ENCODE assay signal across 13 cellular contexts in the genomic region with DNA sequence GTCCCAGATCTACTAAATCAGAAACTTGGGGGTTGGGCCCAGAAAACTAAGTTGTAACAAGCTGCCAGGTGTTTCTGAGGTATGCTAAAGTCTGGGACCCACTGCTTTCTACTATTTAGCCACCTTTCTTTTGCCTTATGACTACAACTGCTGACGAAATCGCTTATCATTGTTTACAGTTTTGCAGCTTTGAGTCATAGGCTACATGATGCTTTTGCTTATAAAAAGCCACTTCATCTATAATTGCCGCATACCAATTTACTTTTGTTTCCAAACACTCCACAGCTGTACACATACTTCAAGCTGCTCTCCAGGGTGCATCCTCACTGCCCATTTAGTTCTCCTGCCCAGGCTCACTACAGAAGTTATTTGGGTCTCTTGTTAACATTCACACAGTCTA.
A peak's percentile ranks its signal among the peaks of the same experiment; 100 is the strongest.
DNase-seq lines count a peak whose midpoint lies in the region; ATAC-seq, FAIRE-seq and TF ChIP-seq lines count a peak whose summit lies in the region.
"Had no signal": no experiment of that assay in that cellular context is flagged by ENCODE, and none has a peak within 500 bp of the region (broad histone marks: within the 10 kb centered on the region; RNA-seq: fewer than 3 reads in every experiment).

No MANE protein-coding gene starts in this region.

- no peaks in the 10 kb centered on the region for H3K9me3 Mint-ChIP-seq in activated CD8-positive, alpha-beta T cell treated with anti-CD3 and anti-CD28 coated beads for 36 hours

- no peak for TF ChIP-seq CTCF in AG09309 (IDR thresholded peaks at IDR 0.05; ENCODE audit: control insufficient read depth, insufficient read depth, low read depth, low read length, missing control alignments)
- no peak for TF ChIP-seq CTCF in HEK293 (tag by site-specific recombination; IDR thresholded peaks at IDR 0.05)
- no peak for TF ChIP-seq CTCF in bronchial epithelial cell (IDR thresholded peaks at IDR 0.05; ENCODE audit: insufficient read depth, low read length, severe bottlenecking)
- no peak for TF ChIP-seq CTCF in activated CD8-positive, alpha-beta T cell treated with anti-CD3 and anti-CD28 coated beads for 36 hours (IDR thresholded peaks at IDR 0.05)

- H3K9me3 ChIP-seq in HEK293 (ENCODE audit: control insufficient read depth, insufficient read depth, low read depth, low read length) = no peaks in the 10 kb centered on the region
- H3K9me3 ChIP-seq: BE2C, HAP-1, left ventricle myocardium inferior had no signal

- intact Hi-C loops in activated CD8-positive, alpha-beta T cell treated with anti-CD3 and anti-CD28 coated beads for 36 hours (cut with micrococcal nuclease) = no loop called here

- POLR2A ChIA-PET in HEK293 (lab: Yijun Ruan, JAX) = no interaction called here
- POLR2A ChIA-PET in activated CD8-positive, alpha-beta T cell treated with anti-CD3 and anti-CD28 coated beads for 36 hours (lab: Charles Lee) = no interaction called here

- peaks cover 6% of the 10 kb centered on the region; the same call in 1 of the 2 replicates for H3K4me1 ChIP-seq in HEK293 (ENCODE audit: control insufficient read depth, insufficient read depth, low read length)
- H3K4me1 ChIP-seq: BE2C, HAP-1, left ventricle myocardium inferior had no signal

- H3K4me1 Mint-ChIP-seq in activated CD8-positive, alpha-beta T cell treated with anti-CD3 and anti-CD28 coated beads for 36 hours (ENCODE audit: low read depth) = peaks cover 27% of the 10 kb centered on the region

- H3K36me3 Mint-ChIP-seq in activated CD8-positive, alpha-beta T cell treated with anti-CD3 and anti-CD28 coated beads for 36 hours (ENCODE audit: low read depth) = no peaks in the 10 kb centered on the region

- peak; percentile 16 for DNase-seq in AG09309 (ENCODE audit: low read depth)
- DNase-seq in NCI-H345 treated with DMSO at 0.1 percent for 48 hours (lab: John Stamatoyannopoulos, UW; ENCODE audit: unreplicated experiment) = peak; percentile 48
- DNase-seq in bronchial epithelial cell (ENCODE audit: low read depth) = peak; percentile 64
- DNase-seq in NCI-H82 treated with DMSO at 0.1 percent for 48 hours (lab: John Stamatoyannopoulos, UW; ENCODE audit: unreplicated experiment) = no peak
- DNase-seq in MV-4-11 (lab: John Stamatoyannopoulos, UW) = no peak
- DNase-seq in activated CD8-positive, alpha-beta T cell treated with anti-CD3 and anti-CD28 coated beads for 36 hours = no peak
- DNase-seq: BE2C; effector memory CD4-positive, alpha-beta T cell; left ventricle myocardium inferior; T-helper 17 cell had no signal

- H3K36me3 ChIP-seq in HEK293 (ENCODE audit: control insufficient read depth in 2 of 2, insufficient read depth in 1 of 2, low read length in 2 of 2) (no peaks in the 10 kb centered on the region), bronchial epithelial cell (ENCODE audit: control insufficient read depth, insufficient read depth, low read length) (no peaks in the 10 kb centered on the region)
- H3K36me3 ChIP-seq: BE2C, HAP-1, left ventricle myocardium inferior had no signal

- no peak overlapping the region for H3K4me3 Mint-ChIP-seq in activated CD8-positive, alpha-beta T cell treated with anti-CD3 and anti-CD28 coated beads for 36 hours
- H3K4me3 Mint-ChIP-seq: T-helper 17 cell had no signal

- no peak overlapping the region for H3K27ac Mint-ChIP-seq in activated CD8-positive, alpha-beta T cell treated with anti-CD3 and anti-CD28 coated beads for 36 hours
- H3K27ac Mint-ChIP-seq: T-helper 17 cell had no signal

- no peak overlapping the region for H3K27ac ChIP-seq in HEK293 (ENCODE audit: extremely low read depth, low read depth, low read length)
- H3K27ac ChIP-seq: left ventricle myocardium inferior had no signal

- no peak overlapping the region for H3K4me3 ChIP-seq in AG09309 (ENCODE audit: control insufficient read depth, low read depth, low read length)
- no peak overlapping the region for H3K4me3 ChIP-seq in HEK293 (ENCODE audit: low read depth, low read length)
- no peak overlapping the region for H3K4me3 ChIP-seq in bronchial epithelial cell (ENCODE audit: low read depth, low read length)
- H3K4me3 ChIP-seq: HAP-1, left ventricle myocardium inferior had no signal

- CTCF ChIA-PET in HEK293 (lab: Yijun Ruan, JAX) = interaction anchor here (0.5 to 1.9 kb wide), 6 partner anchors 8 to 59 kb away, joined by 3 to 6 read pairs (median 3); no protein-coding TSS in a partner anchor
- CTCF ChIA-PET in activated CD8-positive, alpha-beta T cell treated with anti-CD3 and anti-CD28 coated beads for 36 hours (lab: Charles Lee) = interaction anchor here (0.8 to 1.5 kb wide), 4 partner anchors 9 to 24 kb away, joined by 3 read pairs; no protein-coding TSS in a partner anchor

- H3K27me3 Mint-ChIP-seq in activated CD8-positive, alpha-beta T cell treated with anti-CD3 and anti-CD28 coated beads for 36 hours = peaks cover 2% of the 10 kb centered on the region

- no peak for ATAC-seq in HG03342 (IDR thresholded peaks at IDR 0.05; ENCODE audit: unreplicated experiment)
- no peak for ATAC-seq in activated CD8-positive, alpha-beta T cell treated with anti-CD3 and anti-CD28 coated beads for 36 hours
- ATAC-seq: T-helper 17 cell had no signal

- no peak for FAIRE-seq in bronchial epithelial cell (lab: Jason Lieb, UNC)

- peaks cover 4% of the 10 kb centered on the region for H3K27me3 ChIP-seq in bronchial epithelial cell (ENCODE audit: control insufficient read depth, insufficient read depth, low read length)

TF ChIP-seq in HEK293, 187 proteins besides CTCF, POLR2A, EP300 and RAD21 (continues in another document):
- TF ChIP-seq ZNF433 (tag by site-specific recombination; IDR thresholded peaks at IDR 0.05; ENCODE audit: low read depth) (no peak), HOXD13 (CRISPR knock-in tag; IDR thresholded peaks at IDR 0.05; ENCODE audit: borderline replicate concordance) (no peak), ZBTB20 (tag by site-specific recombination; IDR thresholded peaks at IDR 0.05) (no peak), ZNF585B (tag by site-specific recombination; IDR thresholded peaks at IDR 0.05) (no peak), ZNF37A (tag by site-specific recombination; IDR thresholded peaks at IDR 0.05) (no peak), ZNF404 (tag by site-specific recombination; IDR thresholded peaks at IDR 0.05) (0 out of 2 replicates have a peak, but pooled peaks have one; percentile 37), ZEB2 (tag by site-specific recombination; IDR thresholded peaks at IDR 0.05) (peak; percentile 98), ZNF561 (tag by site-specific recombination; IDR thresholded peaks at IDR 0.05; ENCODE audit: borderline replicate concordance) (no peak), MZF1 (tag by site-specific recombination; IDR thresholded peaks at IDR 0.05; ENCODE audit: borderline replicate concordance) (no peak), ZNF426 (tag by site-specific recombination; IDR thresholded peaks at IDR 0.05) (no peak), ZNF324 (tag by site-specific recombination; IDR thresholded peaks at IDR 0.05) (peak; percentile 82), BCL11A (tag by site-specific recombination; IDR thresholded peaks at IDR 0.05; ENCODE audit: low read depth) (peak; percentile 70; the same call in 1 of the 2 replicates), ZIC2 (tag by site-specific recombination; IDR thresholded peaks at IDR 0.05) (peak; percentile 67), ZNF24 (tag by site-specific recombination; IDR thresholded peaks at IDR 0.05) (peak; percentile 95), ZNF48 (tag by site-specific recombination; IDR thresholded peaks at IDR 0.05) (no peak), ZNF629 (tag by site-specific recombination; IDR thresholded peaks at IDR 0.05) (peak; percentile 99), ZNF391 (tag by site-specific recombination; IDR thresholded peaks at IDR 0.05; ENCODE audit: borderline replicate concordance, low read depth) (peak; percentile 72; the same call in 1 of the 2 replicates)
- TF ChIP-seq, protein P1, sequence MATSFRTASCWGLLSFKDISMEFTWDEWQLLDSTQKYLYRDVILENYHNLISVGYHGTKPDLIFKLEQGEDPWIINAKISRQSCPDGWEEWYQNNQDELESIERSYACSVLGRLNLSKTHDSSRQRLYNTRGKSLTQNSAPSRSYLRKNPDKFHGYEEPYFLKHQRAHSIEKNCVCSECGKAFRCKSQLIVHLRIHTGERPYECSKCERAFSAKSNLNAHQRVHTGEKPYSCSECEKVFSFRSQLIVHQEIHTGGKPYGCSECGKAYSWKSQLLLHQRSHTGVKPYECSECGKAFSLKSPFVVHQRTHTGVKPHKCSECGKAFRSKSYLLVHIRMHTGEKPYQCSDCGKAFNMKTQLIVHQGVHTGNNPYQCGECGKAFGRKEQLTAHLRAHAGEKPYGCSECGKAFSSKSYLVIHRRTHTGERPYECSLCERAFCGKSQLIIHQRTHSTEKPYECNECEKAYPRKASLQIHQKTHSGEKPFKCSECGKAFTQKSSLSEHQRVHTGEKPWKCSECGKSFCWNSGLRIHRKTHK (tag by site-specific recombination; IDR thresholded peaks at IDR 0.05) = no peak
- TF ChIP-seq, protein P2, sequence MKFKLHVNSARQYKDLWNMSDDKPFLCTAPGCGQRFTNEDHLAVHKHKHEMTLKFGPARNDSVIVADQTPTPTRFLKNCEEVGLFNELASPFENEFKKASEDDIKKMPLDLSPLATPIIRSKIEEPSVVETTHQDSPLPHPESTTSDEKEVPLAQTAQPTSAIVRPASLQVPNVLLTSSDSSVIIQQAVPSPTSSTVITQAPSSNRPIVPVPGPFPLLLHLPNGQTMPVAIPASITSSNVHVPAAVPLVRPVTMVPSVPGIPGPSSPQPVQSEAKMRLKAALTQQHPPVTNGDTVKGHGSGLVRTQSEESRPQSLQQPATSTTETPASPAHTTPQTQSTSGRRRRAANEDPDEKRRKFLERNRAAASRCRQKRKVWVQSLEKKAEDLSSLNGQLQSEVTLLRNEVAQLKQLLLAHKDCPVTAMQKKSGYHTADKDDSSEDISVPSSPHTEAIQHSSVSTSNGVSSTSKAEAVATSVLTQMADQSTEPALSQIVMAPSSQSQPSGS (tag by site-specific recombination; IDR thresholded peaks at IDR 0.05; ENCODE audit: low read depth) = peak; percentile 65
- TF ChIP-seq, protein P3, sequence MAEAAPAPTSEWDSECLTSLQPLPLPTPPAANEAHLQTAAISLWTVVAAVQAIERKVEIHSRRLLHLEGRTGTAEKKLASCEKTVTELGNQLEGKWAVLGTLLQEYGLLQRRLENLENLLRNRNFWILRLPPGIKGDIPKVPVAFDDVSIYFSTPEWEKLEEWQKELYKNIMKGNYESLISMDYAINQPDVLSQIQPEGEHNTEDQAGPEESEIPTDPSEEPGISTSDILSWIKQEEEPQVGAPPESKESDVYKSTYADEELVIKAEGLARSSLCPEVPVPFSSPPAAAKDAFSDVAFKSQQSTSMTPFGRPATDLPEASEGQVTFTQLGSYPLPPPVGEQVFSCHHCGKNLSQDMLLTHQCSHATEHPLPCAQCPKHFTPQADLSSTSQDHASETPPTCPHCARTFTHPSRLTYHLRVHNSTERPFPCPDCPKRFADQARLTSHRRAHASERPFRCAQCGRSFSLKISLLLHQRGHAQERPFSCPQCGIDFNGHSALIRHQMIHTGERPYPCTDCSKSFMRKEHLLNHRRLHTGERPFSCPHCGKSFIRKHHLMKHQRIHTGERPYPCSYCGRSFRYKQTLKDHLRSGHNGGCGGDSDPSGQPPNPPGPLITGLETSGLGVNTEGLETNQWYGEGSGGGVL (tag by site-specific recombination; IDR thresholded peaks at IDR 0.05) = peak; percentile 63

Comparison
In these comparisons a context has a peak if more than half of its experiments do, and no peak if none do; other contexts are left out.
1. DNase-seq: peak in AG09309 (single experiment), NCI-H345 treated with DMSO at 0.1 percent for 48 hours (single experiment) and bronchial epithelial cell (single experiment); none in NCI-H82 treated with DMSO at 0.1 percent for 48 hours (single experiment), MV-4-11 (single experiment) and activated CD8-positive, alpha-beta T cell treated with anti-CD3 and anti-CD28 coated beads for 36 hours (single experiment).